Comparison of ENCODE assay signal across 1 cellular context in genomic region chr15:78265752-78266224, GRCh38.
TF ChIP-seq lines count a peak whose summit lies in the region.

No MANE protein-coding gene starts in this region.

TF ChIP-seq in HCT116, 20 proteins besides CTCF, POLR2A, EP300 and RAD21 (continued from another document):
- TF ChIP-seq ATF3 (IDR thresholded peaks at IDR 0.05), result no peak
- no peak for TF ChIP-seq CEBPB (IDR thresholded peaks at IDR 0.05; ENCODE audit: low read depth)
- no peak for TF ChIP-seq ZNF274 (IDR thresholded peaks at IDR 0.05; ENCODE audit: low read depth, low read length)
- TF ChIP-seq TCF7L2 (IDR thresholded peaks at IDR 0.05; ENCODE audit: borderline replicate concordance, extremely low read depth, insufficient read depth, insufficient read length), result no peak
- no peak for TF ChIP-seq YY1 (IDR thresholded peaks at IDR 0.05; ENCODE audit: extremely low read depth, insufficient replicate concordance, low read depth, low read length)
- no peak for TF ChIP-seq SRF (IDR thresholded peaks at IDR 0.05; ENCODE audit: low read depth)
- no peak for TF ChIP-seq CBX3 (IDR thresholded peaks at IDR 0.05; ENCODE audit: low read depth)
- TF ChIP-seq SP1 (IDR thresholded peaks at IDR 0.05; ENCODE audit: low read depth), result no peak
- TF ChIP-seq MAX (IDR thresholded peaks at IDR 0.05), result no peak
- no peak for TF ChIP-seq JUND (IDR thresholded peaks at IDR 0.05)
- TF ChIP-seq ZFX (IDR thresholded peaks at IDR 0.05), result no peak
- TF ChIP-seq ELF1 (IDR thresholded peaks at IDR 0.05; ENCODE audit: borderline replicate concordance, low read depth), result no peak
- TF ChIP-seq SIN3A (IDR thresholded peaks at IDR 0.05; ENCODE audit: low read depth), result no peak
- no peak for TF ChIP-seq EZH2phosphoT487 (IDR thresholded peaks at IDR 0.05; ENCODE audit: borderline replicate concordance)
- TF ChIP-seq REST (IDR thresholded peaks at IDR 0.05; ENCODE audit: low read depth), result no peak
- no peak for TF ChIP-seq EGR1 (IDR thresholded peaks at IDR 0.05; ENCODE audit: low read depth)
- no peak for TF ChIP-seq EZH2 (IDR thresholded peaks at IDR 0.05)
- no peak for TF ChIP-seq ZBTB33 (IDR thresholded peaks at IDR 0.05; ENCODE audit: extremely low read depth, insufficient replicate concordance, low read length)
- no peak for TF ChIP-seq POLR2AphosphoS5 (IDR thresholded peaks at IDR 0.05; ENCODE audit: low read depth, low read length)
